In genomic region chr1:51669191-51669590, GRCh38 we compare ENCODE assay signal across 2 cellular contexts.
A peak's percentile ranks its signal among the peaks of the same experiment; 100 is the strongest.
TF ChIP-seq lines count a peak whose summit lies in the region.

No MANE protein-coding gene starts in this region.

TF ChIP-seq in HEK293, 187 proteins besides CTCF, POLR2A, EP300 and RAD21 (continued from another document):
- TF ChIP-seq ATF2 (tag by site-specific recombination; IDR thresholded peaks at IDR 0.05; ENCODE audit: low read depth) (peak; percentile 70; the same call in 1 of the 2 replicates), ZNF585B (tag by site-specific recombination; IDR thresholded peaks at IDR 0.05) (no peak), OSR2 (tag by site-specific recombination; IDR thresholded peaks at IDR 0.05) (no peak), ZNF423 (tag by site-specific recombination; IDR thresholded peaks at IDR 0.05) (no peak)
TF ChIP-seq in HEK293: peak in this region for 1.

TF ChIP-seq in K562, 482 proteins besides CTCF, POLR2A, EP300 and RAD21 (continued from another document):
- TF ChIP-seq, protein P1, sequence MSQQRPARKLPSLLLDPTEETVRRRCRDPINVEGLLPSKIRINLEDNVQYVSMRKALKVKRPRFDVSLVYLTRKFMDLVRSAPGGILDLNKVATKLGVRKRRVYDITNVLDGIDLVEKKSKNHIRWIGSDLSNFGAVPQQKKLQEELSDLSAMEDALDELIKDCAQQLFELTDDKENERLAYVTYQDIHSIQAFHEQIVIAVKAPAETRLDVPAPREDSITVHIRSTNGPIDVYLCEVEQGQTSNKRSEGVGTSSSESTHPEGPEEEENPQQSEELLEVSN (IDR thresholded peaks at IDR 0.05; ENCODE audit: borderline replicate concordance in 1 of 2, extremely low read depth in 1 of 2, insufficient read depth in 1 of 2, insufficient read length in 1 of 2, low read depth in 1 of 2, low read length in 1 of 2, poor library complexity in 1 of 2, severe bottlenecking in 1 of 2), result no peak
- peak; percentile 64 for TF ChIP-seq NFE2 (IDR thresholded peaks at IDR 0.05; ENCODE audit: low read depth)
- TF ChIP-seq MAFG (tag; conservative IDR thresholded peaks at IDR 0.05), result peak; percentile 61
- TF ChIP-seq MAFF (IDR thresholded peaks at IDR 0.05; ENCODE audit: low read length), result peak; percentile 50; the same call in 1 of the 2 replicates
- TF ChIP-seq, protein P2, sequence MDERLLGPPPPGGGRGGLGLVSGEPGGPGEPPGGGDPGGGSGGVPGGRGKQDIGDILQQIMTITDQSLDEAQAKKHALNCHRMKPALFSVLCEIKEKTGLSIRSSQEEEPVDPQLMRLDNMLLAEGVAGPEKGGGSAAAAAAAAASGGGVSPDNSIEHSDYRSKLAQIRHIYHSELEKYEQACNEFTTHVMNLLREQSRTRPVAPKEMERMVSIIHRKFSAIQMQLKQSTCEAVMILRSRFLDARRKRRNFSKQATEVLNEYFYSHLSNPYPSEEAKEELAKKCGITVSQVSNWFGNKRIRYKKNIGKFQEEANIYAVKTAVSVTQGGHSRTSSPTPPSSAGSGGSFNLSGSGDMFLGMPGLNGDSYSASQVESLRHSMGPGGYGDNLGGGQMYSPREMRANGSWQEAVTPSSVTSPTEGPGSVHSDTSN (CRISPR knock-in tag; IDR thresholded peaks at IDR 0.05; ENCODE audit: low read depth), result no peak
- TF ChIP-seq, protein P2 (tag; conservative IDR thresholded peaks at IDR 0.05; ENCODE audit: low read depth), result no peak
- no peak for TF ChIP-seq ARID4B (CRISPR knock-in tag; IDR thresholded peaks at IDR 0.05)
- TF ChIP-seq MAFK (IDR thresholded peaks at IDR 0.05; ENCODE audit: low read length), result peak; percentile 34; the same call in 1 of the 2 replicates
- no peak for TF ChIP-seq SREBF2 (CRISPR knock-in tag; IDR thresholded peaks at IDR 0.05)
- TF ChIP-seq KDM1A (IDR thresholded peaks at IDR 0.05), result 0 out of 4 replicates have a peak, but pooled peaks of 1 of the 2 experiments have one; percentile 12
